In the genomic region with DNA sequence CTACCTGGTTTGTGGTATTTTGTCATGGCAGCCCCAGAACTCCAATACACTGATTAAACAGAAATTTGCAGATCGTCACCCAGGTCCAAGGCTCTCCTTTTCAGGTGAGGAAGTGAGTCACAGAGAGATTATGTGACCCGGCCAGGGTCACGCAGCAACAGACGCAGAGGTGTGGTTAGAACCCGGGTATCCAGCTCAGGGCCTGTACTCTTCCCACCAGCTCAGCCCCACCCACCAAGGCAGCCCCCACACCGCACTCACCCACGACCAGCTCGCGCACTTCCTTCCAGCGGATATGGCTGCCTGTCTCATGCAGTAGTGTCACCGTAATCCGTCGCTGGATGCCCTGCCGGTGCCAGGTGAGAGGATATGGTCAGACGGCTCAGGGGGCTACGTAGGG, we compare ENCODE assay signal across 1 cellular context.
TF ChIP-seq lines count a peak whose summit lies in the region.

No MANE protein-coding gene starts in this region.

TF ChIP-seq in IMR-90, 13 proteins besides CTCF, POLR2A, EP300 and RAD21 (continued from another document):
- TF ChIP-seq, protein P1, sequence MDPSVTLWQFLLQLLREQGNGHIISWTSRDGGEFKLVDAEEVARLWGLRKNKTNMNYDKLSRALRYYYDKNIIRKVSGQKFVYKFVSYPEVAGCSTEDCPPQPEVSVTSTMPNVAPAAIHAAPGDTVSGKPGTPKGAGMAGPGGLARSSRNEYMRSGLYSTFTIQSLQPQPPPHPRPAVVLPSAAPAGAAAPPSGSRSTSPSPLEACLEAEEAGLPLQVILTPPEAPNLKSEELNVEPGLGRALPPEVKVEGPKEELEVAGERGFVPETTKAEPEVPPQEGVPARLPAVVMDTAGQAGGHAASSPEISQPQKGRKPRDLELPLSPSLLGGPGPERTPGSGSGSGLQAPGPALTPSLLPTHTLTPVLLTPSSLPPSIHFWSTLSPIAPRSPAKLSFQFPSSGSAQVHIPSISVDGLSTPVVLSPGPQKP (IDR thresholded peaks at IDR 0.05; ENCODE audit: borderline replicate concordance, low read depth, low read length) = no peak
- no peak for TF ChIP-seq FOS (IDR thresholded peaks at IDR 0.05; ENCODE audit: low read depth, low read length)
- TF ChIP-seq BHLHE40 (IDR thresholded peaks at IDR 0.05; ENCODE audit: low read depth, low read length) = no peak
- TF ChIP-seq RCOR1 (IDR thresholded peaks at IDR 0.05; ENCODE audit: insufficient replicate concordance, low read length) = no peak
- no peak for TF ChIP-seq CEBPB (IDR thresholded peaks at IDR 0.05; ENCODE audit: low read depth, low read length)
- no peak for TF ChIP-seq CHD1 (IDR thresholded peaks at IDR 0.05; ENCODE audit: low read depth, low read length)
- no peak for TF ChIP-seq NFE2L2 (IDR thresholded peaks at IDR 0.05; ENCODE audit: low read depth, low read length)
- TF ChIP-seq MAZ (IDR thresholded peaks at IDR 0.05; ENCODE audit: borderline replicate concordance, low read depth, low read length) = no peak
- TF ChIP-seq SMC3 (IDR thresholded peaks at IDR 0.05; ENCODE audit: low read depth, low read length) = no peak
TF ChIP-seq in IMR-90: peak in this region for 0.
